ENCODE assay signal across 17 cellular contexts in genomic region chr4:94490437-94490836, GRCh38. TPM values are rescaled to one million over a fixed set of nuclear protein-coding genes. Genes with fewer than 3 reads are reported as not detected.
DNase-seq lines count a peak whose midpoint lies in the region; ATAC-seq, FAIRE-seq and TF ChIP-seq lines count a peak whose summit lies in the region.
"Had no signal": no experiment of that assay in that cellular context is flagged by ENCODE, and none has a peak within 500 bp of the region (broad histone marks: within the 10 kb centered on the region; RNA-seq: fewer than 3 reads in every experiment).

No MANE protein-coding gene starts in this region.

- BruUV-seq in PC-3 (replicated peaks; lab: Mats Ljungman, UMichigan) (no TSS peak), endothelial cell of umbilical vein (replicated peaks; lab: Mats Ljungman, UMichigan) (no TSS peak)

- no peak overlapping the region for H2AFZ ChIP-seq in ACC112 (ENCODE audit: low read length, unreplicated experiment)
- H2AFZ ChIP-seq in PC-3 (ENCODE audit: low read length): no peak overlapping the region
- H2AFZ ChIP-seq in endothelial cell of umbilical vein (ENCODE audit: low read depth, low read length): no peak overlapping the region

- H3K9me2 ChIP-seq in PC-3 (replicated peaks; ENCODE audit: low read length): no peaks in the 10 kb centered on the region

- no peak for ATAC-seq in PC-3
- ATAC-seq in pancreas: no peak

- peaks cover 33% of the 10 kb centered on the region for H3K4me1 ChIP-seq in ACC112 (ENCODE audit: control insufficient read depth, insufficient read depth, low read length, unreplicated experiment)
- H3K4me1 ChIP-seq in PC-3 (ENCODE audit: insufficient read depth, low read length): peaks cover 60% of the 10 kb centered on the region
- peaks cover 62% of the 10 kb centered on the region for H3K4me1 ChIP-seq in endothelial cell of umbilical vein (ENCODE audit: control insufficient read depth, extremely low read depth, insufficient read depth, low read length)
- H3K4me1 ChIP-seq in pancreas: peaks cover 0 to 9% (median 7%) of the 10 kb centered on the region in 3 donors

- no peak for TF ChIP-seq CTCF in PC-3 (conservative IDR thresholded peaks at IDR 0.05; ENCODE audit: low read depth, low read length)
- no peak for TF ChIP-seq CTCF in endothelial cell of umbilical vein (IDR thresholded peaks at IDR 0.05; ENCODE audit: extremely low read depth in 1 of 2, insufficient read depth in 1 of 2, low read depth in 1 of 2, low read length in 2 of 2)
- no peak for TF ChIP-seq CTCF in pancreas (IDR thresholded peaks at IDR 0.05)

- peaks cover 9% of the 10 kb centered on the region for H3F3A ChIP-seq in PC-3 (ENCODE audit: low read length, unreplicated experiment)

- peak overlapping the region; percentile 72 for H3K27ac ChIP-seq in ACC112 (ENCODE audit: low read depth, low read length)
- H3K27ac ChIP-seq in PC-3 (ENCODE audit: low read length): peak overlapping the region; percentile 53; the same call in 1 of the 2 replicates
- H3K27ac ChIP-seq in endothelial cell of umbilical vein (ENCODE audit: insufficient read depth, low read depth, low read length): peak overlapping the region; percentile 53
- no peak overlapping the region for H3K27ac ChIP-seq in pancreas

- H3K36me3 ChIP-seq in ACC112 (ENCODE audit: insufficient read depth, low read length) (0 out of 2 replicates have a peak, but pooled peaks cover 4% of the 10 kb centered on the region), PC-3 (ENCODE audit: low read depth, low read length) (peaks cover 6% of the 10 kb centered on the region; the same call in 1 of the 2 replicates), endothelial cell of umbilical vein (ENCODE audit: control insufficient read depth in 2 of 2, extremely low read depth in 1 of 2, insufficient read depth in 2 of 2, low read length in 2 of 2) (peaks cover 1 to 5% of the 10 kb centered on the region in 2 experiments), pancreas (no peaks in the 10 kb centered on the region)

- H3K4me3 ChIP-seq in ACC112 (ENCODE audit: low read depth, low read length) (no peak overlapping the region), PC-3 (ENCODE audit: low read length) (no peak overlapping the region), endothelial cell of umbilical vein (replicated peaks in 1 of 3; ENCODE audit: insufficient read depth in 1 of 3, low read depth in 1 of 3, low read length in 3 of 3) (no peak overlapping the region), pancreas (no peak overlapping the region)

- CTCF ChIA-PET in PC-3 (lab: Charles Lee) (no interaction called here), endothelial cell of umbilical vein (lab: Charles Lee) (interaction anchor here (1.1 kb wide), 1 partner anchor 84 kb away, joined by 3 read pairs; no protein-coding TSS in a partner anchor)

- FAIRE-seq in endothelial cell of umbilical vein (lab: Jason Lieb, UNC) (no peak), pancreas (lab: Jason Lieb, UNC) (peak; percentile 87)
- FAIRE-seq: GM19239, H1 had no signal

- DNase-seq in PC-3 (no peak), endothelial cell of umbilical vein (ENCODE audit: low read depth, low spot score) (no peak), pancreas (no peak), NCI-H2081 (lab: John Stamatoyannopoulos, UW) (no peak), DMS114 treated with DMSO at 0.1 percent for 48 hours (lab: John Stamatoyannopoulos, UW; ENCODE audit: unreplicated experiment) (no peak), retina (no peak)
- no peak for DNase-seq in activated CD8-positive, alpha-beta memory T cell treated with anti-CD3 and anti-CD28 coated beads, Interleukin-2, amount 50 U/mL, for 48 hours
- DNase-seq: CD4-positive, CD25-positive, alpha-beta regulatory T cell; DMS79; KBM-7; NCI-H1092; NCI-H1436; NCI-H187 treated with DMSO at 0.1 percent for 48 hours; NCI-H510A had no signal

- dilution Hi-C loops in endothelial cell of umbilical vein (cut with MboI; ENCODE audit: extremely low pct_ligation_motif_present, low sequenced_read_pairs): no loop called here

- no peaks in the 10 kb centered on the region for H3K9me1 ChIP-seq in endothelial cell of umbilical vein (replicated peaks; ENCODE audit: control insufficient read depth, extremely low read depth, insufficient read depth, low read length)

- POLR2A ChIA-PET in PC-3 (lab: Charles Lee; ENCODE audit: unreplicated experiment) (no interaction called here), endothelial cell of umbilical vein (lab: Charles Lee) (no interaction called here)

- H3K9me3 ChIP-seq in PC-3 (ENCODE audit: low read length): no peaks in the 10 kb centered on the region
- H3K9me3 ChIP-seq in endothelial cell of umbilical vein (replicated peaks; ENCODE audit: control insufficient read depth, insufficient read depth, low read length): no peaks in the 10 kb centered on the region
- no peaks in the 10 kb centered on the region for H3K9me3 ChIP-seq in pancreas

- 96 to 98% methylated on average over 1 of the region's 1 CpG for WGBS in pancreas, 2 donors

- no peak for TF ChIP-seq POLR2A in endothelial cell of umbilical vein (IDR thresholded peaks at IDR 0.05; ENCODE audit: low read depth, low read length)

- peak overlapping the region; percentile 78 for H3K4me2 ChIP-seq in PC-3 (ENCODE audit: low read length)
- peak overlapping the region; percentile 67 for H3K4me2 ChIP-seq in endothelial cell of umbilical vein (ENCODE audit: insufficient read depth, low read length)

- no peaks in the 10 kb centered on the region for H4K20me1 ChIP-seq in PC-3 (ENCODE audit: low read length)
- peaks cover 5% of the 10 kb centered on the region for H4K20me1 ChIP-seq in endothelial cell of umbilical vein (replicated peaks; ENCODE audit: control insufficient read depth, extremely low read depth, insufficient read depth, low read length)

- H3K79me2 ChIP-seq in ACC112 (ENCODE audit: control insufficient read depth, insufficient read depth, low read length, unreplicated experiment) (peaks cover 70% of the 10 kb centered on the region), PC-3 (ENCODE audit: low read length) (peaks cover 46% of the 10 kb centered on the region), endothelial cell of umbilical vein (ENCODE audit: control insufficient read depth, insufficient read depth, low read length) (peaks cover 80% of the 10 kb centered on the region)

- no peak overlapping the region for H3K9ac ChIP-seq in PC-3 (ENCODE audit: low read length)
- no peak overlapping the region for H3K9ac ChIP-seq in endothelial cell of umbilical vein (replicated peaks; ENCODE audit: extremely low read depth, insufficient read depth, low read length)

- H3K27me3 ChIP-seq in ACC112 (ENCODE audit: insufficient read depth, low read length) (no peaks in the 10 kb centered on the region), PC-3 (ENCODE audit: low read length) (no peaks in the 10 kb centered on the region), endothelial cell of umbilical vein (ENCODE audit: control insufficient read depth in 2 of 2, insufficient read depth in 2 of 2, low read length in 2 of 2) (no peaks in the 10 kb centered on the region), pancreas (no peaks in the 10 kb centered on the region)

- intact Hi-C loops in PC-3 (cut with micrococcal nuclease) (no loop called here), endothelial cell of umbilical vein (cut with micrococcal nuclease) (loop anchor here (2.0 kb wide), 1 partner anchor 78 kb away; no protein-coding TSS in a partner anchor), pancreas (cut with DNase I) (no loop called here)

TF ChIP-seq in endothelial cell of umbilical vein, 7 proteins besides CTCF, POLR2A, EP300 and RAD21:
- TF ChIP-seq POLR2AphosphoS5 (IDR thresholded peaks at IDR 0.05; ENCODE audit: insufficient read depth, low read depth, low read length): no peak
- no peak for TF ChIP-seq EZH2 (IDR thresholded peaks at IDR 0.05; ENCODE audit: borderline replicate concordance, low read depth, low read length, severe bottlenecking)
- no peak for TF ChIP-seq MYC (IDR thresholded peaks at IDR 0.05; ENCODE audit: low read depth, low read length)

RNA-seq across cellular contexts. Expression of gene PDLIM5, which starts 38.7 kb away (rescaled TPM):
- total RNA-seq in PC-3 (2014; rRNA removed) (30.7 and 57.8 TPM in 2 replicates), endothelial cell of umbilical vein (310 and 323 TPM in 2 replicates), pancreas (10 to 100 TPM; 47.1 to 99.0 (median 53.4) TPM)
- polyA plus RNA-seq in endothelial cell of umbilical vein (243 and 281 TPM in 2 replicates), pancreas (10 to 100 TPM; 13.2 to 18.1 TPM)
- polyA plus RNA-seq in endothelial cell of umbilical vein (2011; cell fraction: cytosol; rRNA removed): 235 and 259 TPM in 2 replicates
- 341 and 344 TPM in 2 replicates for polyA plus RNA-seq in endothelial cell of umbilical vein (2011; cell fraction: nucleus; rRNA removed)
- polyA plus RNA-seq in endothelial cell of umbilical vein (2012): 152 and 183 TPM in 2 replicates
- polyA minus RNA-seq in endothelial cell of umbilical vein: 950 and 1,000 TPM in 2 replicates
- 25.4 TPM for polyA minus RNA-seq in endothelial cell of umbilical vein (2011; cell fraction: cytosol; rRNA and poly(A)+ RNA removed)
- polyA minus RNA-seq in endothelial cell of umbilical vein (2011; cell fraction: nucleus; rRNA and poly(A)+ RNA removed): 1,523 and 1,740 TPM in 2 replicates

Comparison
In these comparisons a context has a peak if more than half of its experiments do, and no peak if none do; other contexts are left out.
1. H3K27ac ChIP-seq: peak in ACC112 (single experiment), PC-3 (single experiment) and endothelial cell of umbilical vein (single experiment); none in pancreas (0 of 4).